ENCODE assay signal across 21 cellular contexts in genomic region chr15:57797608-57798267, GRCh38.
DNase-seq lines count a peak whose midpoint lies in the region; ATAC-seq and TF ChIP-seq lines count a peak whose summit lies in the region.
"Had no signal": no experiment of that assay in that cellular context is flagged by ENCODE, and none has a peak within 500 bp of the region (broad histone marks: within the 10 kb centered on the region; RNA-seq: fewer than 3 reads in every experiment).

No MANE protein-coding gene starts in this region.

- no peaks in the 10 kb centered on the region for H3K9me3 ChIP-seq in osteoblast (ENCODE audit: low read depth, low read length)
- H3K9me3 ChIP-seq: A549 had no signal

- no peak overlapping the region for H3K27ac ChIP-seq in osteoblast (ENCODE audit: low read depth, low read length)
- H3K27ac ChIP-seq: A549 had no signal

- H3K4me3 ChIP-seq in osteoblast (ENCODE audit: insufficient read depth, low read length): no peak overlapping the region
- H3K4me3 ChIP-seq: A549 had no signal

- H3K36me3 ChIP-seq in osteoblast (ENCODE audit: insufficient read depth, low read length): no peaks in the 10 kb centered on the region

- peak; percentile 46 for ATAC-seq in left ventricle myocardium superior
- no peak for ATAC-seq in left lobe of liver
- ATAC-seq in HG03520 (IDR thresholded peaks at IDR 0.05; ENCODE audit: unreplicated experiment): no peak
- ATAC-seq: A549; CD8-positive, alpha-beta T cell; PC-3 had no signal

- intact Hi-C loops in left ventricle myocardium superior (cut with micrococcal nuclease) (no loop called here), cardiac septum (cut with DNase I) (no loop called here)

- no peaks in the 10 kb centered on the region for H3K4me1 ChIP-seq in osteoblast (ENCODE audit: insufficient read depth, low read length)
- H3K4me1 ChIP-seq: A549 had no signal

- no peak overlapping the region for H3K4me2 ChIP-seq in osteoblast (ENCODE audit: insufficient read depth, low read length)
- H3K4me2 ChIP-seq: A549 had no signal

- TF ChIP-seq CTCF in osteoblast (IDR thresholded peaks at IDR 0.05; ENCODE audit: extremely low read depth, low read depth, low read length): no peak

- peaks cover 14% of the 10 kb centered on the region for H3K27me3 ChIP-seq in osteoblast (ENCODE audit: insufficient read depth, low read length)

- H3K79me2 ChIP-seq in osteoblast (ENCODE audit: insufficient read depth, low read length): no peaks in the 10 kb centered on the region

- H4K20me1 ChIP-seq in osteoblast (ENCODE audit: insufficient read depth, low read length): no peaks in the 10 kb centered on the region

- DNase-seq in left ventricle myocardium superior: no peak
- DNase-seq in cardiac septum (ENCODE audit: low spot score): no peak
- DNase-seq in dermis blood vessel endothelial cell: peak; percentile 13
- DNase-seq in osteoblast (ENCODE audit: insufficient read length, low spot score, missing footprints): peak; percentile 25
- DNase-seq in left lobe of liver (ENCODE audit: low spot score): no peak
- no peak for DNase-seq in activated CD8-positive, alpha-beta memory T cell treated with anti-CD3 and anti-CD28 coated beads, Interleukin-2, amount 50 U/mL, for 48 hours
- DNase-seq: Calu3; CD8-positive, alpha-beta T cell; GF-D8; HCEC 1CT; KG1; NCI-H1417 treated with DMSO at 0.1 percent for 48 hours; NCI-H187 treated with DMSO at 0.1 percent for 48 hours; NCI-H2227 treated with DMSO at 0.1 percent for 48 hours; NCI-H510A treated with DMSO at 0.1 percent for 48 hours; NCI-H774; PC-3; RPMI8226; SIG-M5 had no signal

- no peak overlapping the region for H2AFZ ChIP-seq in osteoblast (ENCODE audit: low read length)

Comparison
In these comparisons a context has a peak if more than half of its experiments do, and no peak if none do; other contexts are left out.
1. DNase-seq: peak in dermis blood vessel endothelial cell (single experiment) and osteoblast (single experiment); none in left ventricle myocardium superior (single experiment), cardiac septum (single experiment), left lobe of liver (single experiment) and activated CD8-positive, alpha-beta memory T cell treated with anti-CD3 and anti-CD28 coated beads, Interleukin-2, amount 50 U/mL, for 48 hours (single experiment).